11 cellular contexts compared by ENCODE assay signal in genomic region chr6:33958208-33958862, GRCh38.
A peak's percentile ranks its signal among the peaks of the same experiment; 100 is the strongest.
DNase-seq lines count a peak whose midpoint lies in the region; ATAC-seq, FAIRE-seq and TF ChIP-seq lines count a peak whose summit lies in the region.
"Had no signal": no experiment of that assay in that cellular context is flagged by ENCODE, and none has a peak within 500 bp of the region (broad histone marks: within the 10 kb centered on the region; RNA-seq: fewer than 3 reads in every experiment).

No MANE protein-coding gene starts in this region.

- H3K27ac Mint-ChIP-seq in activated CD4-positive, alpha-beta T cell treated with anti-CD3 and anti-CD28 coated beads for 36 hours: no peak overlapping the region
- H3K27ac Mint-ChIP-seq in activated CD4-positive, alpha-beta T cell treated with anti-CD3 and anti-CD28 coated beads, Interleukin-2, amount 10 ng/mL, durations not matched to agents 24 days and 14 days: no peak overlapping the region
- H3K27ac Mint-ChIP-seq: effector memory CD8-positive, alpha-beta T cell had no signal

- CTCF ChIA-PET in activated CD4-positive, alpha-beta T cell treated with anti-CD3 and anti-CD28 coated beads for 36 hours (lab: Charles Lee): interaction anchor here (1.0 to 1.3 kb wide), 4 partner anchors 97 to 351 kb away, joined by 3 to 5 read pairs (median 4); no protein-coding TSS in a partner anchor
- CTCF ChIA-PET in PC-9 (lab: Charles Lee): no interaction called here

- no peak for FAIRE-seq in bronchial epithelial cell (lab: Jason Lieb, UNC)

- H3K4me3 ChIP-seq in Loucy (ENCODE audit: low read length, poor library complexity, severe bottlenecking): no peak overlapping the region
- no peak overlapping the region for H3K4me3 ChIP-seq in bronchial epithelial cell (ENCODE audit: low read depth, low read length)
- H3K4me3 ChIP-seq in osteoblast (ENCODE audit: insufficient read depth, low read length): no peak overlapping the region
- no peak overlapping the region for H3K4me3 ChIP-seq in PC-9

- H3K27me3 ChIP-seq in Loucy (ENCODE audit: insufficient read depth, low read length, poor library complexity, severe bottlenecking) (no peaks in the 10 kb centered on the region), bronchial epithelial cell (ENCODE audit: control insufficient read depth, insufficient read depth, low read length) (no peaks in the 10 kb centered on the region), osteoblast (ENCODE audit: insufficient read depth, low read length) (no peaks in the 10 kb centered on the region), PC-9 (ENCODE audit: insufficient read depth, low read depth) (peaks cover 60% of the 10 kb centered on the region)

- H3K9ac ChIP-seq in Loucy (ENCODE audit: low read depth, low read length, poor library complexity, severe bottlenecking): no peak overlapping the region

- H3K27ac ChIP-seq in osteoblast (ENCODE audit: low read depth, low read length) (no peak overlapping the region), PC-9 (no peak overlapping the region)

- H3K36me3 ChIP-seq in Loucy (ENCODE audit: insufficient read depth, low read length): no peaks in the 10 kb centered on the region
- no peaks in the 10 kb centered on the region for H3K36me3 ChIP-seq in bronchial epithelial cell (ENCODE audit: control insufficient read depth, insufficient read depth, low read length)
- H3K36me3 ChIP-seq in osteoblast (ENCODE audit: insufficient read depth, low read length): no peaks in the 10 kb centered on the region
- H3K36me3 ChIP-seq in PC-9 (ENCODE audit: low read depth): no peaks in the 10 kb centered on the region

- peak; percentile 42 for DNase-seq in activated CD4-positive, alpha-beta T cell treated with anti-CD3 and anti-CD28 coated beads for 36 hours
- no peak for DNase-seq in activated CD4-positive, alpha-beta T cell treated with anti-CD3 and anti-CD28 coated beads, Interleukin-2, amount 10 ng/mL, durations not matched to agents 24 days and 14 days
- DNase-seq in bronchial epithelial cell (ENCODE audit: low read depth): no peak
- DNase-seq in osteoblast (ENCODE audit: insufficient read length, low spot score, missing footprints): peak; percentile 73
- no peak for DNase-seq in PC-9
- DNase-seq in GDM1 (lab: John Stamatoyannopoulos, UW): no peak
- DNase-seq: activated CD8-positive, alpha-beta memory T cell treated with anti-CD3 and anti-CD28 coated beads for 24 hours; effector memory CD8-positive, alpha-beta T cell; midbrain had no signal

- H3K79me2 ChIP-seq in Loucy (ENCODE audit: insufficient read depth, low read length): no peaks in the 10 kb centered on the region
- H3K79me2 ChIP-seq in osteoblast (ENCODE audit: insufficient read depth, low read length): no peaks in the 10 kb centered on the region
- no peaks in the 10 kb centered on the region for H3K79me2 ChIP-seq in PC-9 (ENCODE audit: low read depth)

- H3K4me1 Mint-ChIP-seq in activated CD4-positive, alpha-beta T cell treated with anti-CD3 and anti-CD28 coated beads for 36 hours: peaks cover 9% of the 10 kb centered on the region
- H3K4me1 Mint-ChIP-seq in activated CD4-positive, alpha-beta T cell treated with anti-CD3 and anti-CD28 coated beads, Interleukin-2, amount 10 ng/mL, durations not matched to agents 24 days and 14 days: peaks cover 6% of the 10 kb centered on the region

- no peaks in the 10 kb centered on the region for H3K36me3 Mint-ChIP-seq in activated CD4-positive, alpha-beta T cell treated with anti-CD3 and anti-CD28 coated beads for 36 hours (ENCODE audit: low read depth)
- no peaks in the 10 kb centered on the region for H3K36me3 Mint-ChIP-seq in activated CD4-positive, alpha-beta T cell treated with anti-CD3 and anti-CD28 coated beads, Interleukin-2, amount 10 ng/mL, durations not matched to agents 24 days and 14 days (ENCODE audit: low read depth)

- TF ChIP-seq CTCF in Loucy (conservative IDR thresholded peaks at IDR 0.05; ENCODE audit: low read length): peak; percentile 85
- peak; percentile 45 for TF ChIP-seq CTCF in bronchial epithelial cell (IDR thresholded peaks at IDR 0.05; ENCODE audit: insufficient read depth, low read length, severe bottlenecking)
- TF ChIP-seq CTCF in osteoblast (IDR thresholded peaks at IDR 0.05; ENCODE audit: extremely low read depth, low read depth, low read length): peak; percentile 39
- no peak; the same call in 1 of the 2 replicates for TF ChIP-seq CTCF in PC-9 (conservative IDR thresholded peaks at IDR 0.05)

- no peaks in the 10 kb centered on the region for H3K9me3 Mint-ChIP-seq in activated CD4-positive, alpha-beta T cell treated with anti-CD3 and anti-CD28 coated beads for 36 hours (ENCODE audit: low read depth)
- H3K9me3 Mint-ChIP-seq in activated CD4-positive, alpha-beta T cell treated with anti-CD3 and anti-CD28 coated beads, Interleukin-2, amount 10 ng/mL, durations not matched to agents 24 days and 14 days: no peaks in the 10 kb centered on the region
- H3K9me3 Mint-ChIP-seq: effector memory CD8-positive, alpha-beta T cell had no signal

- H3K9me2 ChIP-seq in Loucy (replicated peaks; ENCODE audit: low read depth, low read length) (no peaks in the 10 kb centered on the region), PC-9 (ENCODE audit: insufficient read depth) (no peaks in the 10 kb centered on the region)

- H2AFZ ChIP-seq in Loucy (ENCODE audit: low read length) (no peak overlapping the region), osteoblast (ENCODE audit: low read length) (no peak overlapping the region), PC-9 (no peak overlapping the region)

- no peak for ATAC-seq in activated CD4-positive, alpha-beta T cell treated with anti-CD3 and anti-CD28 coated beads for 36 hours
- no peak for ATAC-seq in GM19023 (IDR thresholded peaks at IDR 0.05; ENCODE audit: unreplicated experiment)
- ATAC-seq: effector memory CD8-positive, alpha-beta T cell had no signal

- BruUV-seq in PC-9 (replicated peaks; lab: Mats Ljungman, UMichigan): no TSS peak

- H4K20me1 ChIP-seq in Loucy (ENCODE audit: insufficient read depth, low read length, poor library complexity, severe bottlenecking) (no peaks in the 10 kb centered on the region), osteoblast (ENCODE audit: insufficient read depth, low read length) (no peaks in the 10 kb centered on the region), PC-9 (ENCODE audit: insufficient read depth) (no peaks in the 10 kb centered on the region)

- H3K4me3 Mint-ChIP-seq in activated CD4-positive, alpha-beta T cell treated with anti-CD3 and anti-CD28 coated beads for 36 hours: no peak overlapping the region
- no peak overlapping the region for H3K4me3 Mint-ChIP-seq in activated CD4-positive, alpha-beta T cell treated with anti-CD3 and anti-CD28 coated beads, Interleukin-2, amount 10 ng/mL, durations not matched to agents 24 days and 14 days
- H3K4me3 Mint-ChIP-seq: effector memory CD8-positive, alpha-beta T cell had no signal

- H3K4me1 ChIP-seq in Loucy (ENCODE audit: insufficient read depth, low read length, poor library complexity, severe bottlenecking) (peaks cover 37% of the 10 kb centered on the region), osteoblast (ENCODE audit: insufficient read depth, low read length) (no peaks in the 10 kb centered on the region), PC-9 (replicated peaks; ENCODE audit: insufficient read depth) (no peaks in the 10 kb centered on the region)

- H3K9me3 ChIP-seq in Loucy (ENCODE audit: insufficient read depth, low read depth, low read length) (no peaks in the 10 kb centered on the region), osteoblast (ENCODE audit: low read depth, low read length) (no peaks in the 10 kb centered on the region), PC-9 (ENCODE audit: insufficient read depth, low read depth) (no peaks in the 10 kb centered on the region)

- intact Hi-C loops in activated CD4-positive, alpha-beta T cell treated with anti-CD3 and anti-CD28 coated beads for 36 hours (cut with DNase I, micrococcal nuclease): loop anchor here in 1 of 2 experiments (10.0 kb wide), 1 partner anchor 196 kb away; no protein-coding TSS in a partner anchor
- intact Hi-C loops in activated CD4-positive, alpha-beta T cell treated with anti-CD3 and anti-CD28 coated beads, Interleukin-2, amount 10 ng/mL, durations not matched to agents 24 days and 14 days (cut with micrococcal nuclease): no loop called here
- intact Hi-C loops in PC-9 (cut with micrococcal nuclease; ENCODE audit: unreplicated experiment): no loop called here

- no peak overlapping the region for H3K4me2 ChIP-seq in Loucy (ENCODE audit: low read depth, low read length, poor library complexity, severe bottlenecking)
- H3K4me2 ChIP-seq in osteoblast (ENCODE audit: insufficient read depth, low read length): no peak overlapping the region
- H3K4me2 ChIP-seq in PC-9: no peak overlapping the region

- H3F3A ChIP-seq in Loucy (ENCODE audit: low read depth): no peaks in the 10 kb centered on the region
- no peaks in the 10 kb centered on the region for H3F3A ChIP-seq in PC-9 (ENCODE audit: insufficient read depth, low read depth)

- H3K27me3 Mint-ChIP-seq in activated CD4-positive, alpha-beta T cell treated with anti-CD3 and anti-CD28 coated beads for 36 hours: peaks cover 2% of the 10 kb centered on the region
- peaks cover 2% of the 10 kb centered on the region for H3K27me3 Mint-ChIP-seq in activated CD4-positive, alpha-beta T cell treated with anti-CD3 and anti-CD28 coated beads, Interleukin-2, amount 10 ng/mL, durations not matched to agents 24 days and 14 days

- POLR2A ChIA-PET in activated CD4-positive, alpha-beta T cell treated with anti-CD3 and anti-CD28 coated beads for 36 hours (lab: Charles Lee): no interaction called here
- POLR2A ChIA-PET in PC-9 (lab: Charles Lee; ENCODE audit: unreplicated experiment): no interaction called here

Comparison
In these comparisons a context has a peak if more than half of its experiments do, and no peak if none do; other contexts are left out.
1. DNase-seq: peak in activated CD4-positive, alpha-beta T cell treated with anti-CD3 and anti-CD28 coated beads for 36 hours (single experiment) and osteoblast (single experiment); none in activated CD4-positive, alpha-beta T cell treated with anti-CD3 and anti-CD28 coated beads, Interleukin-2, amount 10 ng/mL, durations not matched to agents 24 days and 14 days (single experiment), bronchial epithelial cell (single experiment), PC-9 (0 of 2) and GDM1 (single experiment).